ENCODE assay signal across 16 cellular contexts in the genomic region with DNA sequence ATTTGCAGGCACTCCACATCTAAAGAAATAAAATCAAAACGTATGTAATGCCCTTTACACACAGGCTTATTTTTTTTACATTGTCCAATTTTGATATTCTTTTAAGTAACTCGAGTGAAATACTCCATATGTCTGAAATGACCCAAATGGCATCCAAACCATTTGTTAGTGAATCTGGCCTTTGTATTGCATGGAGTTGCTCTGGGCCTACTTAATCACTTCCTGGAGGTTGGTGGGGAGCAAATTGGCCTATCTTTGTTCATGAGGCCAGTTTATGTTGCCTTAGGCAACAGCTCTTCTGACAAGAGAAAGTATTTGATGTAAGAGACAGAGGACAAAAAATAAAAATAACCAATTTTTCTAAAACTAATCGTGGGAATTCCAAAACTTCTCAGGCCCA. TPM values are rescaled to one million over a fixed set of nuclear protein-coding genes. Genes with fewer than 3 reads are reported as not detected.
DNase-seq lines count a peak whose midpoint lies in the region; ATAC-seq and TF ChIP-seq lines count a peak whose summit lies in the region.
"Had no signal": no experiment of that assay in that cellular context is flagged by ENCODE, and none has a peak within 500 bp of the region (broad histone marks: within the 10 kb centered on the region; RNA-seq: fewer than 3 reads in every experiment).

No MANE protein-coding gene starts in this region.

- H3K4me1 Mint-ChIP-seq in activated T-cell treated with anti-CD3 and anti-CD28 coated beads, Interleukin-2, amount 50 U/mL, for 72 hours (ENCODE audit: low read depth) = peaks cover 35% of the 10 kb centered on the region
- peaks cover 22% of the 10 kb centered on the region for H3K4me1 Mint-ChIP-seq in stimulated activated memory B cell treated with anti-CD40 and anti-IgM and Interleukin-4, amounts not matched to agents 10 μg/mL and 1 μg/mL and 100 μg/mL, for 72 hours
- H3K4me1 Mint-ChIP-seq: immature natural killer cell had no signal

- H3K27me3 Mint-ChIP-seq in activated T-cell treated with anti-CD3 and anti-CD28 coated beads, Interleukin-2, amount 50 U/mL, for 72 hours (ENCODE audit: low read depth) = no peaks in the 10 kb centered on the region
- H3K27me3 Mint-ChIP-seq in stimulated activated memory B cell treated with anti-CD40 and anti-IgM and Interleukin-4, amounts not matched to agents 10 μg/mL and 1 μg/mL and 100 μg/mL, for 72 hours = no peaks in the 10 kb centered on the region

- no peaks in the 10 kb centered on the region for H3K9me3 Mint-ChIP-seq in activated T-cell treated with anti-CD3 and anti-CD28 coated beads, Interleukin-2, amount 50 U/mL, for 72 hours
- no peaks in the 10 kb centered on the region for H3K9me3 Mint-ChIP-seq in stimulated activated memory B cell treated with anti-CD40 and anti-IgM and Interleukin-4, amounts not matched to agents 10 μg/mL and 1 μg/mL and 100 μg/mL, for 72 hours
- H3K9me3 Mint-ChIP-seq: immature natural killer cell had no signal

- no peak overlapping the region for H3K4me3 Mint-ChIP-seq in activated T-cell treated with anti-CD3 and anti-CD28 coated beads, Interleukin-2, amount 50 U/mL, for 72 hours
- H3K4me3 Mint-ChIP-seq in stimulated activated memory B cell treated with anti-CD40 and anti-IgM and Interleukin-4, amounts not matched to agents 10 μg/mL and 1 μg/mL and 100 μg/mL, for 72 hours = no peak overlapping the region
- H3K4me3 Mint-ChIP-seq: immature natural killer cell had no signal

- H3K27ac Mint-ChIP-seq in activated T-cell treated with anti-CD3 and anti-CD28 coated beads, Interleukin-2, amount 50 U/mL, for 72 hours = peak overlapping the region; percentile 44
- H3K27ac Mint-ChIP-seq in stimulated activated memory B cell treated with anti-CD40 and anti-IgM and Interleukin-4, amounts not matched to agents 10 μg/mL and 1 μg/mL and 100 μg/mL, for 72 hours = peak overlapping the region; percentile 45
- H3K27ac Mint-ChIP-seq: immature natural killer cell had no signal

- no peak for ATAC-seq in activated T-cell treated with anti-CD3 and anti-CD28 coated beads, Interleukin-2, amount 50 U/mL, for 72 hours (replicated peaks in 1 of 2)
- peak; percentile 44; the same call in 1 of the 3 replicates for ATAC-seq in SK-N-SH treated with all-trans-retinoic acid at 6 μM for 48 hours
- ATAC-seq in stimulated activated memory B cell treated with anti-CD40 and anti-IgM and Interleukin-4, amounts not matched to agents 10 μg/mL and 1 μg/mL and 100 μg/mL, for 72 hours = no peak
- no peak for ATAC-seq in GM18861 (IDR thresholded peaks at IDR 0.05; ENCODE audit: unreplicated experiment)

- no peaks in the 10 kb centered on the region for H3K36me3 Mint-ChIP-seq in activated T-cell treated with anti-CD3 and anti-CD28 coated beads, Interleukin-2, amount 50 U/mL, for 72 hours (ENCODE audit: insufficient read depth in 2 of 2)
- H3K36me3 Mint-ChIP-seq in stimulated activated memory B cell treated with anti-CD40 and anti-IgM and Interleukin-4, amounts not matched to agents 10 μg/mL and 1 μg/mL and 100 μg/mL, for 72 hours = no peaks in the 10 kb centered on the region

- DNase-seq in activated T-cell treated with anti-CD3 and anti-CD28 coated beads, Interleukin-2, amount 50 U/mL, for 72 hours = no peak
- no peak for DNase-seq in activated T-cell treated with anti-CD3 and anti-CD28 coated beads, Interleukin-2, amount 50 U/mL, for 1 hour
- DNase-seq in foreskin melanocyte (peak; percentile 99), AG08395 (ENCODE audit: low spot score) (no peak), ecto neural progenitor cell (ENCODE audit: low spot score) (no peak)
- DNase-seq: activated CD4-positive, alpha-beta T cell treated with anti-CD3 and anti-CD28 coated beads for 48 hours; activated T-cell treated with anti-CD3 and anti-CD28 coated beads, Interleukin-2, amount 50 U/mL, for 48 hours; anterior cingulate cortex; Caco-2; HCEC 1CT; immature natural killer cell; NCI-H187; posterior cingulate gyrus had no signal

TF ChIP-seq in SK-N-SH treated with all-trans-retinoic acid at 6 μM for 48 hours, 23 proteins besides CTCF, POLR2A, EP300 and RAD21:
- TF ChIP-seq, protein P1, sequence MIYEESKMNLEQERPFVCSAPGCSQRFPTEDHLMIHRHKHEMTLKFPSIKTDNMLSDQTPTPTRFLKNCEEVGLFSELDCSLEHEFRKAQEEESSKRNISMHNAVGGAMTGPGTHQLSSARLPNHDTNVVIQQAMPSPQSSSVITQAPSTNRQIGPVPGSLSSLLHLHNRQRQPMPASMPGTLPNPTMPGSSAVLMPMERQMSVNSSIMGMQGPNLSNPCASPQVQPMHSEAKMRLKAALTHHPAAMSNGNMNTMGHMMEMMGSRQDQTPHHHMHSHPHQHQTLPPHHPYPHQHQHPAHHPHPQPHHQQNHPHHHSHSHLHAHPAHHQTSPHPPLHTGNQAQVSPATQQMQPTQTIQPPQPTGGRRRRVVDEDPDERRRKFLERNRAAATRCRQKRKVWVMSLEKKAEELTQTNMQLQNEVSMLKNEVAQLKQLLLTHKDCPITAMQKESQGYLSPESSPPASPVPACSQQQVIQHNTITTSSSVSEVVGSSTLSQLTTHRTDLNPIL (CRISPR knock-in tag; IDR thresholded peaks at IDR 0.05; ENCODE audit: low read depth) = no peak
- 0 out of 2 replicates have a peak, but pooled peaks have one; percentile 11 for TF ChIP-seq ZNF70 (CRISPR knock-in tag; IDR thresholded peaks at IDR 0.05)
- TF ChIP-seq SNAI2 (CRISPR knock-in tag; IDR thresholded peaks at IDR 0.05) = no peak

RNA-seq across cellular contexts. Expression of gene TMEM131L, which starts 47.6 kb away (rescaled TPM):
- total RNA-seq in activated T-cell treated with anti-CD3 and anti-CD28 coated beads, Interleukin-2, amount 50 U/mL, for 72 hours = 10 to 100 TPM; 32.7 to 44.4 TPM
